9 cellular contexts compared by ENCODE assay signal in genomic region chrX:40092808-40093435, GRCh38. TPM values are rescaled to one million over a fixed set of nuclear protein-coding genes. Genes with fewer than 3 reads are reported as not detected.
DNase-seq lines count a peak whose midpoint lies in the region; ATAC-seq and TF ChIP-seq lines count a peak whose summit lies in the region.
"Had no signal": no experiment of that assay in that cellular context is flagged by ENCODE, and none has a peak within 500 bp of the region (broad histone marks: within the 10 kb centered on the region; RNA-seq: fewer than 3 reads in every experiment).

No MANE protein-coding gene starts in this region.

- no peak overlapping the region for H3K27ac Mint-ChIP-seq in CD8-positive, alpha-beta T cell
- H3K27ac Mint-ChIP-seq in activated naive CD8-positive, alpha-beta T cell treated with anti-CD3 and anti-CD28 coated beads, Interleukin-2, amount 10 ng/mL, durations not matched to agents 7 days and 5 days, result no peak overlapping the region
- peak overlapping the region in 4 of 9 donors; percentile 17 to 34 (median 22) for H3K27ac Mint-ChIP-seq in naive thymus-derived CD4-positive, alpha-beta T cell

- no peak for DNase-seq in CD8-positive, alpha-beta T cell
- no peak for DNase-seq in activated naive CD8-positive, alpha-beta T cell treated with anti-CD3 and anti-CD28 coated beads, Interleukin-2, amount 10 ng/mL, durations not matched to agents 7 days and 5 days
- no peak for DNase-seq in naive thymus-derived CD4-positive, alpha-beta T cell
- DNase-seq in HuH-7 (ENCODE audit: low spot score), result no peak
- no peak for DNase-seq in superior temporal gyrus (ENCODE audit: extremely low spot score)
- no peak for DNase-seq in pons (ENCODE audit: low spot score)
- DNase-seq: NCI-H2171 treated with DMSO at 0.1 percent for 48 hours had no signal

- peaks cover 6% of the 10 kb centered on the region for H3K36me3 Mint-ChIP-seq in CD8-positive, alpha-beta T cell
- H3K36me3 Mint-ChIP-seq in activated naive CD8-positive, alpha-beta T cell treated with anti-CD3 and anti-CD28 coated beads, Interleukin-2, amount 10 ng/mL, durations not matched to agents 7 days and 5 days, result peaks cover 8% of the 10 kb centered on the region
- H3K36me3 Mint-ChIP-seq in naive thymus-derived CD4-positive, alpha-beta T cell, result peaks cover 0 to 4% (median 0%) of the 10 kb centered on the region in 5 donors

- H3K36me3 ChIP-seq in CD8-positive, alpha-beta T cell (ENCODE audit: insufficient read depth, low read length), result no peaks in the 10 kb centered on the region
- H3K36me3 ChIP-seq in HEK293 (ENCODE audit: control insufficient read depth in 2 of 2, insufficient read depth in 1 of 2, low read length in 2 of 2), result peaks cover 0 to 3% of the 10 kb centered on the region in 2 experiments; a peak in 1 of 3 replicates
- no peaks in the 10 kb centered on the region for H3K36me3 ChIP-seq in naive thymus-derived CD4-positive, alpha-beta T cell (ENCODE audit: control insufficient read depth in 2 of 3, insufficient read depth in 3 of 3, low read length in 3 of 3)

- POLR2A ChIA-PET in CD8-positive, alpha-beta T cell (lab: Charles Lee), result interaction anchor here (1.6 kb wide), 1 partner anchor 84 kb away, joined by 6 read pairs; no protein-coding TSS in a partner anchor
- POLR2A ChIA-PET in HEK293 (lab: Yijun Ruan, JAX), result interaction anchor here (0.7 to 1.3 kb wide), 4 partner anchors 15 to 64 kb away, joined by 3 to 5 read pairs (median 4); no protein-coding TSS in a partner anchor
- POLR2A ChIA-PET in activated naive CD8-positive, alpha-beta T cell treated with anti-CD3 and anti-CD28 coated beads, Interleukin-2, amount 10 ng/mL, durations not matched to agents 7 days and 5 days (lab: Charles Lee), result interaction anchor here (1.3 kb wide), 1 partner anchor 79 kb away, joined by 5 read pairs; no protein-coding TSS in a partner anchor
- POLR2A ChIA-PET in naive thymus-derived CD4-positive, alpha-beta T cell (lab: Charles Lee), result interaction anchor here (0.9 to 7.6 kb wide), 5 partner anchors 8 to 76 kb away, joined by 3 to 116 read pairs (median 4); no protein-coding TSS in a partner anchor

- TF ChIP-seq CTCF in CD8-positive, alpha-beta T cell (IDR thresholded peaks at IDR 0.05), result no peak
- no peak for TF ChIP-seq CTCF in HEK293 (tag by site-specific recombination; IDR thresholded peaks at IDR 0.05)

- H3K9me3 Mint-ChIP-seq in CD8-positive, alpha-beta T cell, result no peaks in the 10 kb centered on the region
- no peaks in the 10 kb centered on the region for H3K9me3 Mint-ChIP-seq in activated naive CD8-positive, alpha-beta T cell treated with anti-CD3 and anti-CD28 coated beads, Interleukin-2, amount 10 ng/mL, durations not matched to agents 7 days and 5 days
- peaks cover 0 to 6% (median 0%) of the 10 kb centered on the region in 11 donors for H3K9me3 Mint-ChIP-seq in naive thymus-derived CD4-positive, alpha-beta T cell

- no peak overlapping the region for H3K4me3 ChIP-seq in CD8-positive, alpha-beta T cell (ENCODE audit: low read depth, low read length)
- no peak overlapping the region for H3K4me3 ChIP-seq in HEK293 (ENCODE audit: low read depth, low read length)
- H3K4me3 ChIP-seq in naive thymus-derived CD4-positive, alpha-beta T cell (ENCODE audit: low read length), result no peak overlapping the region

- peaks cover 42% of the 10 kb centered on the region for H3K4me1 ChIP-seq in CD8-positive, alpha-beta T cell (ENCODE audit: insufficient read depth, low read length)
- H3K4me1 ChIP-seq in HEK293 (ENCODE audit: control insufficient read depth, insufficient read depth, low read length), result peaks cover 28% of the 10 kb centered on the region
- H3K4me1 ChIP-seq in naive thymus-derived CD4-positive, alpha-beta T cell (ENCODE audit: control insufficient read depth in 2 of 2, insufficient read depth in 2 of 2, low read length in 2 of 2), result peaks cover 16 to 30% of the 10 kb centered on the region in 2 donors

- H3K27me3 ChIP-seq in CD8-positive, alpha-beta T cell (ENCODE audit: insufficient read depth, low read length), result no peaks in the 10 kb centered on the region
- H3K27me3 ChIP-seq in naive thymus-derived CD4-positive, alpha-beta T cell (ENCODE audit: control insufficient read depth in 2 of 2, insufficient read depth in 2 of 2, low read length in 2 of 2), result no peaks in the 10 kb centered on the region

- peaks cover 48% of the 10 kb centered on the region for H3K4me1 Mint-ChIP-seq in CD8-positive, alpha-beta T cell (ENCODE audit: low read depth)
- peaks cover 36% of the 10 kb centered on the region for H3K4me1 Mint-ChIP-seq in activated naive CD8-positive, alpha-beta T cell treated with anti-CD3 and anti-CD28 coated beads, Interleukin-2, amount 10 ng/mL, durations not matched to agents 7 days and 5 days
- peaks cover 18 to 57% (median 46%) of the 10 kb centered on the region in 7 donors for H3K4me1 Mint-ChIP-seq in naive thymus-derived CD4-positive, alpha-beta T cell

- H3K4me3 Mint-ChIP-seq in CD8-positive, alpha-beta T cell, result peak overlapping the region; percentile 64
- peak overlapping the region; percentile 10 for H3K4me3 Mint-ChIP-seq in activated naive CD8-positive, alpha-beta T cell treated with anti-CD3 and anti-CD28 coated beads, Interleukin-2, amount 10 ng/mL, durations not matched to agents 7 days and 5 days
- H3K4me3 Mint-ChIP-seq in naive thymus-derived CD4-positive, alpha-beta T cell, result peak overlapping the region in 9 of 10 donors; percentile 46 to 98 (median 93)

- ATAC-seq in CD8-positive, alpha-beta T cell, result no peak
- no peak for ATAC-seq in activated naive CD8-positive, alpha-beta T cell treated with anti-CD3 and anti-CD28 coated beads, Interleukin-2, amount 10 ng/mL, durations not matched to agents 7 days and 5 days (ENCODE audit: low read depth)
- no peak for ATAC-seq in naive thymus-derived CD4-positive, alpha-beta T cell
- ATAC-seq in GM19455 (IDR thresholded peaks at IDR 0.05; ENCODE audit: unreplicated experiment), result no peak

- no peaks in the 10 kb centered on the region for H3K9me3 ChIP-seq in CD8-positive, alpha-beta T cell (ENCODE audit: low read length)
- H3K9me3 ChIP-seq in HEK293 (ENCODE audit: control insufficient read depth, insufficient read depth, low read depth, low read length), result no peaks in the 10 kb centered on the region
- H3K9me3 ChIP-seq in naive thymus-derived CD4-positive, alpha-beta T cell (ENCODE audit: control insufficient read depth in 2 of 3, low read length in 3 of 3), result no peaks in the 10 kb centered on the region

- intact Hi-C loops in CD8-positive, alpha-beta T cell (cut with DNase I, micrococcal nuclease), result loop anchor here (10.0 kb wide), 3 partner anchors 172 to 1288 kb away; partner anchors contain the start of genes MID1IP1 (in 1 of the 2) and USP9X (in 1 of the 2)
- intact Hi-C loops in naive thymus-derived CD4-positive, alpha-beta T cell (cut with micrococcal nuclease), result loop anchor here (10.0 kb wide), 2 partner anchors 278 to 552 kb away; partner anchors contain the start of gene CXorf38 (in 1 of the 2)

- CTCF ChIA-PET in CD8-positive, alpha-beta T cell (lab: Charles Lee), result interaction anchor here (1.6 to 2.0 kb wide), 2 partner anchors 11 to 31 kb away, joined by 3 to 6 read pairs; no protein-coding TSS in a partner anchor
- CTCF ChIA-PET in HEK293 (lab: Yijun Ruan, JAX), result no interaction called here
- CTCF ChIA-PET in naive thymus-derived CD4-positive, alpha-beta T cell (lab: Charles Lee), result interaction anchor here (1.3 kb wide), 1 partner anchor 362 kb away, joined by 3 read pairs; no protein-coding TSS in a partner anchor

- H3K27ac ChIP-seq in CD8-positive, alpha-beta T cell (ENCODE audit: low read depth, low read length), result no peak overlapping the region
- H3K27ac ChIP-seq in HEK293 (ENCODE audit: extremely low read depth, low read depth, low read length), result no peak overlapping the region
- no peak overlapping the region for H3K27ac ChIP-seq in naive thymus-derived CD4-positive, alpha-beta T cell (ENCODE audit: low read depth, low read length)

- no peaks in the 10 kb centered on the region for H3K27me3 Mint-ChIP-seq in CD8-positive, alpha-beta T cell (ENCODE audit: low read depth)
- no peaks in the 10 kb centered on the region for H3K27me3 Mint-ChIP-seq in activated naive CD8-positive, alpha-beta T cell treated with anti-CD3 and anti-CD28 coated beads, Interleukin-2, amount 10 ng/mL, durations not matched to agents 7 days and 5 days
- H3K27me3 Mint-ChIP-seq in naive thymus-derived CD4-positive, alpha-beta T cell, result no peaks in the 10 kb centered on the region

TF ChIP-seq in HEK293, 187 proteins besides CTCF, POLR2A, EP300 and RAD21:
- peak; percentile 65 for TF ChIP-seq ZBTB8A (tag by site-specific recombination; IDR thresholded peaks at IDR 0.05)
- no peak for TF ChIP-seq ZNF548 (tag by site-specific recombination; IDR thresholded peaks at IDR 0.05)
- TF ChIP-seq FEZF1 (tag by site-specific recombination; IDR thresholded peaks at IDR 0.05), result peak; percentile 30; the same call in 1 of the 2 replicates
- TF ChIP-seq WT1 (tag by site-specific recombination; IDR thresholded peaks at IDR 0.05), result 0 out of 2 replicates have a peak, but pooled peaks have one; percentile 25

RNA-seq across cellular contexts. Expression of gene BCOR, which starts 4.8 kb away (rescaled TPM):
- 10 to 100 TPM; 35.5 to 38.5 TPM for total RNA-seq in CD8-positive, alpha-beta T cell
- 10 to 100 TPM; 44.7 to 46.4 TPM for total RNA-seq in activated naive CD8-positive, alpha-beta T cell treated with anti-CD3 and anti-CD28 coated beads, Interleukin-2, amount 10 ng/mL, durations not matched to agents 7 days and 5 days
- 10 to 100 TPM; 23.3 to 55.2 (median 43.3) TPM for total RNA-seq in naive thymus-derived CD4-positive, alpha-beta T cell
- polyA plus RNA-seq in naive thymus-derived CD4-positive, alpha-beta T cell, result 1 to 10 TPM; 3.8 to 9.1 TPM

Comparison
In these comparisons a context has a peak if more than half of its experiments do, and no peak if none do; other contexts are left out.
1. H3K4me3 Mint-ChIP-seq: peak in every context shown above with its lines; median percentile 93 in naive thymus-derived CD4-positive, alpha-beta T cell; 64 in CD8-positive, alpha-beta T cell; 10 in activated naive CD8-positive, alpha-beta T cell treated with anti-CD3 and anti-CD28 coated beads, Interleukin-2, amount 10 ng/mL, durations not matched to agents 7 days and 5 days.